Comparison of ENCODE assay signal across 1 cellular context in genomic region chr7:158829021-158829341, GRCh38.
A peak's percentile ranks its signal among the peaks of the same experiment; 100 is the strongest.
TF ChIP-seq lines count a peak whose summit lies in the region.

No MANE protein-coding gene starts in this region.

TF ChIP-seq in K562, 482 proteins besides CTCF, POLR2A, EP300 and RAD21 (continued from another document and continues in another):
- peak; percentile 98 to 99; a peak in 3 of 4 replicates for TF ChIP-seq UBTF (IDR thresholded peaks at IDR 0.05; ENCODE audit: borderline replicate concordance in 1 of 2, low read depth in 2 of 2, low read length in 2 of 2)
- TF ChIP-seq ZNF174 (CRISPR knock-in tag; IDR thresholded peaks at IDR 0.05) = no peak
- no peak for TF ChIP-seq LCOR (CRISPR knock-in tag; IDR thresholded peaks at IDR 0.05)
- no peak for TF ChIP-seq ZBTB17 (CRISPR knock-in tag; IDR thresholded peaks at IDR 0.05)
- peak in 1 of 2 experiments; percentile 74; a peak in 2 of 4 replicates for TF ChIP-seq FOXA3 (CRISPR knock-in tag; conservative IDR thresholded peaks at IDR 0.05 in 1 of 2, IDR thresholded peaks at IDR 0.05 in 1 of 2)
- TF ChIP-seq SREBF2 (CRISPR knock-in tag; IDR thresholded peaks at IDR 0.05) = no peak
- peak; percentile 63 for TF ChIP-seq RBBP5 (IDR thresholded peaks at IDR 0.05; ENCODE audit: borderline replicate concordance, insufficient read depth, low read length, poor library complexity, severe bottlenecking)
- TF ChIP-seq STAG1 (CRISPR knock-in tag; IDR thresholded peaks at IDR 0.05; ENCODE audit: borderline replicate concordance) = peak; percentile 17; the same call in 1 of the 2 replicates
- TF ChIP-seq MAFG (tag; conservative IDR thresholded peaks at IDR 0.05) = no peak
- no peak for TF ChIP-seq RAD51 (IDR thresholded peaks at IDR 0.05; ENCODE audit: borderline replicate concordance, low read depth)
- TF ChIP-seq YY1 (IDR thresholded peaks at IDR 0.05; ENCODE audit: borderline replicate concordance in 1 of 3, control insufficient read depth in 1 of 3, extremely low read depth in 1 of 3, insufficient read depth in 3 of 3, insufficient read length in 1 of 3, insufficient replicate concordance in 2 of 3, low read depth in 1 of 3, low read length in 2 of 3) = no peak
- TF ChIP-seq CTBP1 (IDR thresholded peaks at IDR 0.05; ENCODE audit: borderline replicate concordance) = peak; percentile 66; the same call in 1 of the 2 replicates
- TF ChIP-seq KDM2B (CRISPR knock-in tag; IDR thresholded peaks at IDR 0.05) = peak; percentile 93
- peak in 1 of 2 experiments; percentile 0; a peak in 1 of 4 replicates for TF ChIP-seq HDAC1 (IDR thresholded peaks at IDR 0.05)
- TF ChIP-seq TOE1 (IDR thresholded peaks at IDR 0.05; ENCODE audit: borderline replicate concordance) = no peak
- peak; percentile 81; the same call in 1 of the 2 replicates for TF ChIP-seq TOE1 (CRISPR knock-in tag; IDR thresholded peaks at IDR 0.05; ENCODE audit: borderline replicate concordance, low read depth)
- 0 out of 2 replicates have a peak, but pooled peaks have one; percentile 31 for TF ChIP-seq RBM17 (IDR thresholded peaks at IDR 0.05; ENCODE audit: borderline replicate concordance, low read depth, low read length)
- peak; percentile 76 to 91 for TF ChIP-seq E2F6 (IDR thresholded peaks at IDR 0.05; ENCODE audit: borderline replicate concordance in 1 of 2, extremely low read depth in 1 of 2, insufficient read depth in 1 of 2, insufficient read length in 1 of 2, low read depth in 1 of 2, low read length in 1 of 2, poor library complexity in 1 of 2, severe bottlenecking in 1 of 2)
- TF ChIP-seq E2F4 (CRISPR knock-in tag; IDR thresholded peaks at IDR 0.05; ENCODE audit: low read depth) = peak; percentile 83; the same call in 1 of the 2 replicates
- peak; percentile 16 for TF ChIP-seq CTCFL (IDR thresholded peaks at IDR 0.05; ENCODE audit: borderline replicate concordance, insufficient read depth, low read depth, low read length, poor library complexity, severe bottlenecking)
- TF ChIP-seq ZFX (CRISPR knock-in tag; IDR thresholded peaks at IDR 0.05) = peak; percentile 49; the same call in 1 of the 2 replicates
- TF ChIP-seq NFYB (IDR thresholded peaks at IDR 0.05; ENCODE audit: extremely low read depth, insufficient read length) = no peak
- TF ChIP-seq HCFC1 (IDR thresholded peaks at IDR 0.05; ENCODE audit: low read depth, low read length) = no peak
- no peak for TF ChIP-seq TRIM25 (IDR thresholded peaks at IDR 0.05; ENCODE audit: borderline replicate concordance)
- TF ChIP-seq FUS (optimal IDR thresholded peaks at IDR 0.05; ENCODE audit: low read depth, low read length) = peak; percentile 17
- 0 out of 2 replicates have a peak, but pooled peaks have one; percentile 44 for TF ChIP-seq RNF2 (IDR thresholded peaks at IDR 0.05)
- peak; percentile 99 for TF ChIP-seq HDAC6 (IDR thresholded peaks at IDR 0.05; ENCODE audit: low read depth, low read length)
- no peak for TF ChIP-seq NR2C2 (CRISPR knock-in tag; IDR thresholded peaks at IDR 0.05)
- TF ChIP-seq NR2C2 (tag; IDR thresholded peaks at IDR 0.05) = no peak
- TF ChIP-seq ZC3H4 (CRISPR knock-in tag; IDR thresholded peaks at IDR 0.05; ENCODE audit: borderline replicate concordance) = 0 out of 2 replicates have a peak, but pooled peaks have one; percentile 38
- TF ChIP-seq SMAD3 (CRISPR knock-in tag; conservative IDR thresholded peaks at IDR 0.05) = no peak
- TF ChIP-seq ZKSCAN8 (CRISPR knock-in tag; IDR thresholded peaks at IDR 0.05) = no peak
- 0 out of 4 replicates have a peak, but pooled peaks of 1 of the 2 experiments have one; percentile 21 for TF ChIP-seq SIN3A (IDR thresholded peaks at IDR 0.05; ENCODE audit: borderline replicate concordance in 2 of 2, control insufficient read depth in 1 of 2, low read depth in 2 of 2, low read length in 2 of 2)
- no peak for TF ChIP-seq ZBTB26 (CRISPR knock-in tag; IDR thresholded peaks at IDR 0.05)
- no peak for TF ChIP-seq TCFL5 (CRISPR knock-in tag; conservative IDR thresholded peaks at IDR 0.05)
- 0 out of 2 replicates have a peak, but pooled peaks have one; percentile 52 for TF ChIP-seq FOXP4 (CRISPR knock-in tag; IDR thresholded peaks at IDR 0.05; ENCODE audit: borderline replicate concordance)
- peak; percentile 27; the same call in 1 of the 2 replicates for TF ChIP-seq ELK1 (CRISPR knock-in tag; IDR thresholded peaks at IDR 0.05)
- no peak for TF ChIP-seq SMC3 (conservative IDR thresholded peaks at IDR 0.05; ENCODE audit: insufficient read depth, low read depth, low read length)
- no peak for TF ChIP-seq MBD2 (IDR thresholded peaks at IDR 0.05; ENCODE audit: borderline replicate concordance, low read depth)
- TF ChIP-seq ZNF143 (CRISPR knock-in tag; IDR thresholded peaks at IDR 0.05) = peak; percentile 40; the same call in 1 of the 2 replicates
- TF ChIP-seq ARID3A (IDR thresholded peaks at IDR 0.05; ENCODE audit: borderline replicate concordance, low read depth, low read length) = no peak
- no peak for TF ChIP-seq PREB (CRISPR knock-in tag; IDR thresholded peaks at IDR 0.05)
- peak; percentile 49; the same call in 1 of the 2 replicates for TF ChIP-seq CREM (IDR thresholded peaks at IDR 0.05; ENCODE audit: low read depth)
